In genomic region chr3:114103858-114104257, GRCh38 we compare ENCODE assay signal across 34 cellular contexts.
"Had no signal": no experiment of that assay in that cellular context is flagged by ENCODE, and none has a peak within 500 bp of the region (broad histone marks: within the 10 kb centered on the region; RNA-seq: fewer than 3 reads in every experiment).

No MANE protein-coding gene starts in this region.

- H3K9me3 ChIP-seq: MG63 had no signal

- H3K4me3 ChIP-seq: MG63 had no signal

- H3K36me3 ChIP-seq: MG63 had no signal

- DNase-seq: MG63, MM.1S, MV-4-11, NCI-H1048, NCI-H1092, NCI-H1092 treated with DMSO at 0.1 percent for 48 hours, NCI-H1105, NCI-H1105 treated with DMSO at 0.1 percent for 48 hours, NCI-H1417, NCI-H1417 treated with DMSO at 0.1 percent for 48 hours, NCI-H1436, NCI-H1436 treated with DMSO at 0.1 percent for 48 hours, NCI-H146, NCI-H1694, NCI-H1694 treated with DMSO at 0.1 percent for 48 hours, NCI-H187, NCI-H187 treated with DMSO at 0.1 percent for 48 hours, NCI-H1930, NCI-H2029, NCI-H2029 treated with DMSO at 0.1 percent for 48 hours, NCI-H2081, NCI-H2081 treated with DMSO at 0.1 percent for 48 hours, NCI-H2107, NCI-H2171, NCI-H2171 treated with DMSO at 0.1 percent for 48 hours, NCI-H2227 treated with DMSO at 0.1 percent for 48 hours, NCI-H345, NCI-H446, NCI-H446 treated with DMSO at 0.1 percent for 48 hours, NCI-H510A, NCI-H510A treated with DMSO at 0.1 percent for 48 hours, NCI-H524, NCI-H524 treated with DMSO at 0.1 percent for 48 hours, NCI-H526 had no signal

- H3K27me3 ChIP-seq: MG63 had no signal
